ENCODE assay signal across 11 cellular contexts in genomic region chr2:60899230-60899891, GRCh38. TPM values are rescaled to one million over a fixed set of nuclear protein-coding genes. Genes with fewer than 3 reads are reported as not detected.
DNase-seq lines count a peak whose midpoint lies in the region; ATAC-seq, FAIRE-seq and TF ChIP-seq lines count a peak whose summit lies in the region.
"Had no signal": no experiment of that assay in that cellular context is flagged by ENCODE, and none has a peak within 500 bp of the region (broad histone marks: within the 10 kb centered on the region; RNA-seq: fewer than 3 reads in every experiment).

No MANE protein-coding gene starts in this region.

- peaks cover 99% of the 10 kb centered on the region for H3K36me3 ChIP-seq in OCI-LY1 (ENCODE audit: insufficient read depth, low read length)
- H3K36me3 ChIP-seq in naive thymus-derived CD4-positive, alpha-beta T cell (ENCODE audit: control insufficient read depth in 2 of 3, insufficient read depth in 3 of 3, low read length in 3 of 3): peaks cover 0 to 44% (median 31%) of the 10 kb centered on the region in 3 experiments

- no peaks in the 10 kb centered on the region for H3K27me3 ChIP-seq in OCI-LY1 (ENCODE audit: insufficient read depth, low read length)
- H3K27me3 ChIP-seq in naive thymus-derived CD4-positive, alpha-beta T cell (ENCODE audit: control insufficient read depth in 2 of 2, insufficient read depth in 2 of 2, low read length in 2 of 2): no peaks in the 10 kb centered on the region
- H3K27me3 ChIP-seq: left lung had no signal

- FAIRE-seq in D721Med (lab: Jason Lieb, UNC): no peak

- H3K79me2 ChIP-seq in OCI-LY1 (ENCODE audit: insufficient read depth, low read length): peaks cover 42% of the 10 kb centered on the region

- no peaks in the 10 kb centered on the region for H3K9me3 ChIP-seq in OCI-LY1 (ENCODE audit: low read length)
- no peaks in the 10 kb centered on the region for H3K9me3 ChIP-seq in naive thymus-derived CD4-positive, alpha-beta T cell (ENCODE audit: control insufficient read depth in 2 of 3, low read length in 3 of 3)
- H3K9me3 ChIP-seq: left lung had no signal

- no peaks in the 10 kb centered on the region for H3K27me3 Mint-ChIP-seq in naive thymus-derived CD4-positive, alpha-beta T cell

- H3K27ac ChIP-seq in OCI-LY1 (ENCODE audit: low read depth, low read length, poor library complexity, severe bottlenecking): peak overlapping the region; percentile 53
- H3K27ac ChIP-seq in naive thymus-derived CD4-positive, alpha-beta T cell (ENCODE audit: low read depth, low read length): no peak overlapping the region
- H3K27ac ChIP-seq: epithelial cell of prostate, left lung had no signal

- TF ChIP-seq CTCF in GM10248 (IDR thresholded peaks at IDR 0.05; ENCODE audit: control extremely low read depth, extremely low read depth, low read depth, missing control alignments): no peak
- no peak for TF ChIP-seq CTCF in OCI-LY1 (IDR thresholded peaks at IDR 0.05; ENCODE audit: low read length)
- TF ChIP-seq CTCF in D721Med (IDR thresholded peaks at IDR 0.05; ENCODE audit: insufficient read depth, missing control alignments): no peak

- peak overlapping the region in 3 of 9 donors; percentile 52 to 82 (median 69) for H3K27ac Mint-ChIP-seq in naive thymus-derived CD4-positive, alpha-beta T cell

- H3K36me3 Mint-ChIP-seq in naive thymus-derived CD4-positive, alpha-beta T cell: peaks cover 11 to 53% (median 29%) of the 10 kb centered on the region in 5 donors

- peaks cover 2 to 24% (median 9%) of the 10 kb centered on the region in 7 donors for H3K4me1 Mint-ChIP-seq in naive thymus-derived CD4-positive, alpha-beta T cell

- H4K20me1 ChIP-seq in OCI-LY1 (ENCODE audit: insufficient read depth, low read length): no peaks in the 10 kb centered on the region; the same call in 1 of the 2 replicates

- H3K4me3 ChIP-seq in OCI-LY1 (ENCODE audit: low read depth, low read length, poor library complexity, severe bottlenecking): no peak overlapping the region
- H3K4me3 ChIP-seq in naive thymus-derived CD4-positive, alpha-beta T cell (ENCODE audit: low read length): no peak overlapping the region
- H3K4me3 ChIP-seq: left lung had no signal

- no peaks in the 10 kb centered on the region for H3K4me1 ChIP-seq in OCI-LY1 (ENCODE audit: insufficient read depth, low read length, severe bottlenecking)
- peaks cover 0 to 3% of the 10 kb centered on the region in 2 donors for H3K4me1 ChIP-seq in naive thymus-derived CD4-positive, alpha-beta T cell (ENCODE audit: control insufficient read depth in 2 of 2, insufficient read depth in 2 of 2, low read length in 2 of 2)

- H3K9me3 Mint-ChIP-seq in naive thymus-derived CD4-positive, alpha-beta T cell: no peaks in the 10 kb centered on the region

- no peaks in the 10 kb centered on the region for H3K9me2 ChIP-seq in OCI-LY1 (ENCODE audit: low read depth, low read length)

- CTCF ChIA-PET in GM10248 (lab: Yijun Ruan, JAX): interaction anchor here (1.2 to 1.9 kb wide), 6 partner anchors 12 to 111 kb away, joined by 3 to 4 read pairs (median 3); no protein-coding TSS in a partner anchor
- CTCF ChIA-PET in naive thymus-derived CD4-positive, alpha-beta T cell (lab: Charles Lee): no interaction called here

- intact Hi-C loops in naive thymus-derived CD4-positive, alpha-beta T cell (cut with micrococcal nuclease): loop anchor here (2.0 kb wide), 1 partner anchor 15 kb away; no protein-coding TSS in a partner anchor

- H3K9ac ChIP-seq in OCI-LY1 (ENCODE audit: low read length): no peak overlapping the region

- peaks cover 7% of the 10 kb centered on the region; the same call in 1 of the 2 replicates for H3F3A ChIP-seq in OCI-LY1 (ENCODE audit: insufficient read depth, low read length)

- POLR2A ChIA-PET in GM10248 (lab: Yijun Ruan, JAX): no interaction called here
- POLR2A ChIA-PET in naive thymus-derived CD4-positive, alpha-beta T cell (lab: Charles Lee): no interaction called here

- no peak overlapping the region for H3K4me2 ChIP-seq in OCI-LY1 (ENCODE audit: low read length)

- no peak overlapping the region for H2AFZ ChIP-seq in OCI-LY1 (ENCODE audit: low read length)

- ATAC-seq in GM19328 (IDR thresholded peaks at IDR 0.05; ENCODE audit: unreplicated experiment): peak; percentile 78
- peak; percentile 19 for ATAC-seq in naive thymus-derived CD4-positive, alpha-beta T cell
- ATAC-seq: left lung had no signal

- DNase-seq in GM10248 (ENCODE audit: extremely low spot score): peak; percentile 47
- DNase-seq in naive thymus-derived CD4-positive, alpha-beta T cell: peak in 1 of 9 donors; percentile 54
- DNase-seq in SIG-M5 treated with dmso at 0.1 percent for 504 hours (lab: John Stamatoyannopoulos, UW; ENCODE audit: unreplicated experiment): no peak
- DNase-seq in D721Med (ENCODE audit: insufficient read length, low spot score): no peak
- DNase-seq in NCI-H146 (lab: John Stamatoyannopoulos, UW): no peak
- no peak for DNase-seq in dedifferentiated amniotic fluid mesenchymal stem cell (ENCODE audit: extremely low spot score)
- DNase-seq: GOT3, left lung had no signal

- H3K4me3 Mint-ChIP-seq in naive thymus-derived CD4-positive, alpha-beta T cell: no peak overlapping the region

RNA-seq across cellular contexts. Expression of gene REL, which starts 18.0 kb away (rescaled TPM):
- 10 to 100 TPM; 18.9 to 78.8 (median 26.4) TPM for total RNA-seq in naive thymus-derived CD4-positive, alpha-beta T cell
- 10 to 100 TPM; 10.9 to 12.0 TPM for polyA plus RNA-seq in naive thymus-derived CD4-positive, alpha-beta T cell
